24 cellular contexts compared by ENCODE assay signal in the genomic region with DNA sequence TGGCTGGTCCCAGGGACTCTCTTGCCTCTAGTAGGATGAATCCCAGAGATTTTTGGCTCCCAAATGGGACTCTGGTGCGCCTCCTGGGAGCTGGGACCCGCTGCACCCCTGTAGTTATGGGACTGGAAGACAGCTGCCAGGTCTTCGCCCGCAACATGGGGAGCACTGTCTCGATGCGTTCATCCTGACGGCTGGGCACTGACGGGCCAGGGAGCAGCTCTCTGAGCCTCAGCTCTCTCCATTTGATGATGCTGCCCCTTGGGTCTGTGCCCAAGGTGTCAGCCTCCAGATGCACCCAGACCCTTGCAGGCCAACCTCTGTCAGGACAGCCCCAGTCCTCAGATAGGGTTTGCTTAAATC. TPM values are rescaled to one million over a fixed set of nuclear protein-coding genes. Genes with fewer than 3 reads are reported as not detected.
DNase-seq lines count a peak whose midpoint lies in the region; ATAC-seq, FAIRE-seq and TF ChIP-seq lines count a peak whose summit lies in the region.
"Had no signal": no experiment of that assay in that cellular context is flagged by ENCODE, and none has a peak within 500 bp of the region (broad histone marks: within the 10 kb centered on the region; RNA-seq: fewer than 3 reads in every experiment).

No MANE protein-coding gene starts in this region.

- H3K23me2 ChIP-seq in H1 (ENCODE audit: low read depth, low read length): no peaks in the 10 kb centered on the region

- H3K9ac ChIP-seq in IMR-90 (ENCODE audit: low read depth, low read length) (no peak overlapping the region), H1 (replicated peaks in 1 of 4; ENCODE audit: extremely low read depth in 1 of 4, low read depth in 3 of 4, low read length in 3 of 4) (no peak overlapping the region; a peak in 1 of 7 replicates)
- H3K9ac ChIP-seq: BLaER1 treated with 17β-estradiol and CSF1 and Interleukin-3, amounts not matched to agents 10 nM and 100 nM had no signal

- no peak overlapping the region for H3K18ac ChIP-seq in IMR-90 (ENCODE audit: low read depth, low read length)
- peak overlapping the region; percentile 15; the same call in 1 of the 2 replicates for H3K18ac ChIP-seq in H1 (ENCODE audit: extremely low read depth, low read length)

- FAIRE-seq in H1 (lab: Jason Lieb, UNC): no peak
- FAIRE-seq: GM12891 had no signal

- dilution Hi-C loops in IMR-90 (cut with HindIII; ENCODE audit: low sequenced_read_pairs, unreplicated experiment): no loop called here

- TF ChIP-seq POLR2A in IMR-90 (IDR thresholded peaks at IDR 0.05; ENCODE audit: low read depth, low read length): no peak
- no peak for TF ChIP-seq POLR2A in H1 (IDR thresholded peaks at IDR 0.05; ENCODE audit: control extremely low read depth in 1 of 2, low read depth in 2 of 2, low read length in 2 of 2)
- TF ChIP-seq POLR2A in stomach (IDR thresholded peaks at IDR 0.05): no peak

- H3K27ac ChIP-seq in IMR-90 (ENCODE audit: insufficient read depth, low read length): no peak overlapping the region
- H3K27ac ChIP-seq in H1 (ENCODE audit: low read depth, low read length): no peak overlapping the region
- peak overlapping the region; percentile 76 for H3K27ac ChIP-seq in muscle layer of duodenum (ENCODE audit: low read length)
- peak overlapping the region in 4 of 5 donors; percentile 87 to 94 (median 90) for H3K27ac ChIP-seq in stomach
- no peak overlapping the region for H3K27ac ChIP-seq in effector memory CD4-positive, alpha-beta T cell (ENCODE audit: insufficient read depth, low read length, poor library complexity, severe bottlenecking)
- H3K27ac ChIP-seq: BLaER1 treated with 17β-estradiol and CSF1 and Interleukin-3, amounts not matched to agents 10 nM and 100 nM had no signal

- H3K27me3 ChIP-seq in IMR-90 (ENCODE audit: control insufficient read depth, insufficient read depth, low read length) (no peaks in the 10 kb centered on the region), H1 (replicated peaks in 1 of 4; ENCODE audit: control insufficient read depth in 3 of 4, extremely low read depth in 1 of 4, insufficient read depth in 3 of 4, low read length in 3 of 4) (no peaks in the 10 kb centered on the region), muscle layer of duodenum (ENCODE audit: low read depth, low read length) (no peaks in the 10 kb centered on the region), stomach (peaks cover 0 to 5% (median 0%) of the 10 kb centered on the region in 3 donors)
- peaks cover 2% of the 10 kb centered on the region for H3K27me3 ChIP-seq in effector memory CD4-positive, alpha-beta T cell (replicated peaks; ENCODE audit: control insufficient read depth, insufficient read depth, low read length, poor library complexity, severe bottlenecking)
- H3K27me3 ChIP-seq: ovary, testis had no signal

- H2AK5ac ChIP-seq in IMR-90 (ENCODE audit: low read depth, low read length): peak overlapping the region; percentile 51; the same call in 1 of the 2 replicates
- no peak overlapping the region; the same call in 1 of the 2 replicates for H2AK5ac ChIP-seq in H1 (ENCODE audit: low read depth, low read length)

- no peak for TF ChIP-seq CTCF in IMR-90 (conservative IDR thresholded peaks at IDR 0.05; ENCODE audit: low read depth, low read length)
- TF ChIP-seq CTCF in H1 (IDR thresholded peaks at IDR 0.05; ENCODE audit: control extremely low read depth in 1 of 3, insufficient read depth in 1 of 3, low read depth in 1 of 3, low read length in 3 of 3): no peak
- TF ChIP-seq CTCF in stomach (IDR thresholded peaks at IDR 0.05): no peak

- H2AFZ ChIP-seq in IMR-90 (replicated peaks; ENCODE audit: low read length, poor library complexity) (no peak overlapping the region), H1 (ENCODE audit: low read length) (no peak overlapping the region)

- H3K23ac ChIP-seq in IMR-90 (ENCODE audit: low read depth, low read length): no peak overlapping the region
- no peak overlapping the region for H3K23ac ChIP-seq in H1 (ENCODE audit: insufficient read length)

- H3K36me3 ChIP-seq in IMR-90 (ENCODE audit: control insufficient read depth, insufficient read depth, low read length): no peaks in the 10 kb centered on the region
- H3K36me3 ChIP-seq in H1 (ENCODE audit: control insufficient read depth in 2 of 4, insufficient read depth in 4 of 4, low read length in 3 of 4): no peaks in the 10 kb centered on the region
- H3K36me3 ChIP-seq in muscle layer of duodenum (ENCODE audit: control insufficient read depth in 1 of 2, insufficient read depth in 2 of 2, low read length in 2 of 2): no peaks in the 10 kb centered on the region
- H3K36me3 ChIP-seq in stomach: no peaks in the 10 kb centered on the region
- H3K36me3 ChIP-seq in effector memory CD4-positive, alpha-beta T cell (ENCODE audit: control insufficient read depth, insufficient read depth, low read length): no peaks in the 10 kb centered on the region
- H3K36me3 ChIP-seq: BLaER1 treated with 17β-estradiol and CSF1 and Interleukin-3, amounts not matched to agents 10 nM and 100 nM; ovary had no signal

- peaks cover 17% of the 10 kb centered on the region; the same call in 1 of the 2 replicates for H3K4me1 ChIP-seq in IMR-90 (ENCODE audit: control insufficient read depth, insufficient read depth, low read length)
- peaks cover 0 to 16% (median 10%) of the 10 kb centered on the region in 4 experiments; a peak in 6 of 7 replicates for H3K4me1 ChIP-seq in H1 (replicated peaks in 1 of 4; ENCODE audit: control insufficient read depth in 3 of 4, insufficient read depth in 4 of 4, low read length in 3 of 4)
- peaks cover 10 to 22% of the 10 kb centered on the region in 2 donors for H3K4me1 ChIP-seq in muscle layer of duodenum (ENCODE audit: control insufficient read depth in 1 of 2, insufficient read depth in 2 of 2, low read length in 2 of 2)
- peaks cover 22 to 52% (median 36%) of the 10 kb centered on the region in 4 donors for H3K4me1 ChIP-seq in stomach
- H3K4me1 ChIP-seq in effector memory CD4-positive, alpha-beta T cell (ENCODE audit: control insufficient read depth, insufficient read depth, low read length, poor library complexity, severe bottlenecking): no peaks in the 10 kb centered on the region

- H2BK20ac ChIP-seq in IMR-90 (ENCODE audit: low read depth, low read length) (peak overlapping the region; percentile 62), H1 (ENCODE audit: low read length) (no peak overlapping the region)

- H3K27me3 Mint-ChIP-seq in natural killer cell treated with Interleukin-12 subunit alpha and Interleukin-12 subunit beta and Interleukin-15 and Interleukin-18, amount 100 ng/mL, for 72 hours: peaks cover 7 to 13% of the 10 kb centered on the region in 2 donors

- H3K4me3 Mint-ChIP-seq in natural killer cell treated with Interleukin-12 subunit alpha and Interleukin-12 subunit beta and Interleukin-15 and Interleukin-18, amount 100 ng/mL, for 72 hours: no peak overlapping the region
- H3K4me3 Mint-ChIP-seq: dendritic cell treated with granulocyte-macrophage colony-stimulating factor and Interleukin-4, amounts not matched to agents 40 ng/mL and 50 ng/mL, for 4 days; HFFc6; stimulated activated memory B cell treated with anti-CD40 and anti-IgM and Interleukin-4, amounts not matched to agents 10 μg/mL and 1 μg/mL and 100 μg/mL, for 72 hours had no signal

- 100% methylated on average over 3 of the region's 8 CpGs; no CpG with 5 or more reads in 1 of the 2 experiments for WGBS in IMR-90 (ENCODE audit: extremely low coverage in 2 of 2, insufficient read length in 1 of 2), 2 experiments
- WGBS in H1 (ENCODE audit: extremely low coverage in 1 of 2, insufficient coverage in 1 of 2, insufficient read length in 1 of 2, insufficient replicate concordance in 2 of 2, low coverage in 1 of 2, low lambda C conversion rate in 2 of 2, missing lambda C conversion rate in 1 of 2), 2 experiments: 93% methylated on average over 8 of the region's 8 CpGs; no CpG with 5 or more reads in 1 of the 2 experiments
- 95 to 99% (median 97%) methylated on average over 8 of the region's 8 CpGs for WGBS in stomach, 5 donors

- H2BK5ac ChIP-seq in IMR-90 (ENCODE audit: low read depth, low read length, poor library complexity, severe bottlenecking): no peak overlapping the region
- H2BK5ac ChIP-seq in H1 (ENCODE audit: low read depth, low read length): peak overlapping the region; percentile 92; the same call in 1 of the 2 replicates

- H3K9me3 ChIP-seq in IMR-90 (ENCODE audit: control insufficient read depth, insufficient read depth, low read length): no peaks in the 10 kb centered on the region
- no peaks in the 10 kb centered on the region for H3K9me3 ChIP-seq in H1 (ENCODE audit: insufficient read depth in 2 of 2, low read depth in 1 of 2, low read length in 1 of 2)
- no peaks in the 10 kb centered on the region for H3K9me3 ChIP-seq in muscle layer of duodenum (ENCODE audit: control insufficient read depth in 1 of 2, low read length in 2 of 2)
- H3K9me3 ChIP-seq in stomach: no peaks in the 10 kb centered on the region
- no peaks in the 10 kb centered on the region for H3K9me3 ChIP-seq in effector memory CD4-positive, alpha-beta T cell (ENCODE audit: control insufficient read depth, low read length)
- H3K9me3 ChIP-seq: BLaER1 treated with 17β-estradiol and CSF1 and Interleukin-3, amounts not matched to agents 10 nM and 100 nM; ovary; testis had no signal

- H4K5ac ChIP-seq in IMR-90 (ENCODE audit: low read depth, low read length) (no peak overlapping the region), H1 (ENCODE audit: insufficient read length, low read depth, low read length) (no peak overlapping the region)

- H2BK120ac ChIP-seq in IMR-90 (ENCODE audit: low read depth, low read length) (peak overlapping the region; percentile 86), H1 (replicated peaks; ENCODE audit: low read depth, low read length) (no peak overlapping the region)

- H3K4me1 Mint-ChIP-seq in natural killer cell treated with Interleukin-12 subunit alpha and Interleukin-12 subunit beta and Interleukin-15 and Interleukin-18, amount 100 ng/mL, for 72 hours (ENCODE audit: low read depth in 2 of 2): peaks cover 0 to 2% of the 10 kb centered on the region in 2 donors

- 0 out of 2 replicates have a peak overlapping the region, but pooled peaks have one; percentile 29 for H2BK12ac ChIP-seq in H1 (ENCODE audit: low read depth, low read length)

- CTCF ChIA-PET in IMR-90 (lab: Yijun Ruan, JAX): no interaction called here
- CTCF ChIA-PET in H1 (lab: Charles Lee; ENCODE audit: partially characterized antibody): interaction anchor here (0.6 to 3.3 kb wide), 11 partner anchors 9 to 262 kb away, joined by 3 to 17 read pairs (median 4); no protein-coding TSS in a partner anchor

- no peaks in the 10 kb centered on the region for H3K36me3 Mint-ChIP-seq in natural killer cell treated with Interleukin-12 subunit alpha and Interleukin-12 subunit beta and Interleukin-15 and Interleukin-18, amount 100 ng/mL, for 72 hours
- H3K36me3 Mint-ChIP-seq: stimulated activated memory B cell treated with anti-CD40 and anti-IgM and Interleukin-4, amounts not matched to agents 10 μg/mL and 1 μg/mL and 100 μg/mL, for 72 hours had no signal

- H3K79me2 ChIP-seq in H1 (ENCODE audit: control insufficient read depth in 1 of 2, insufficient read depth in 2 of 2, low read length in 2 of 2): no peaks in the 10 kb centered on the region

- no peaks in the 10 kb centered on the region for H4K20me1 ChIP-seq in IMR-90 (ENCODE audit: insufficient read depth, low read length)
- no peaks in the 10 kb centered on the region for H4K20me1 ChIP-seq in H1 (replicated peaks in 1 of 2; ENCODE audit: control insufficient read depth in 1 of 2, insufficient read depth in 2 of 2, low read length in 2 of 2)

- H3K14ac ChIP-seq in IMR-90 (replicated peaks; ENCODE audit: low read depth, low read length): no peak overlapping the region
- no peak overlapping the region for H3K14ac ChIP-seq in H1 (ENCODE audit: insufficient read length)

- in situ Hi-C loops in IMR-90 (cut with MboI; ENCODE audit: low sequenced_read_pairs): no loop called here

- H3K4me2 ChIP-seq in IMR-90 (ENCODE audit: low read depth, low read length): no peak overlapping the region
- H3K4me2 ChIP-seq in H1 (ENCODE audit: insufficient read depth in 1 of 2, low read depth in 2 of 2, low read length in 2 of 2): no peak overlapping the region
- H3K4me2 ChIP-seq: BLaER1 treated with 17β-estradiol and CSF1 and Interleukin-3, amounts not matched to agents 10 nM and 100 nM had no signal

- H2BK15ac ChIP-seq in IMR-90 (ENCODE audit: low read depth, low read length): no peak overlapping the region; the same call in 2 of the 3 replicates
- H2BK15ac ChIP-seq in H1 (ENCODE audit: low read length): 0 out of 2 replicates have a peak overlapping the region, but pooled peaks have one; percentile 12

- no peak overlapping the region for H2AK9ac ChIP-seq in IMR-90 (replicated peaks; ENCODE audit: low read depth, low read length, poor library complexity)

- H3K4me3 ChIP-seq in IMR-90 (ENCODE audit: insufficient read depth, low read depth, low read length): no peak overlapping the region
- no peak overlapping the region for H3K4me3 ChIP-seq in H1 (ENCODE audit: extremely low read depth in 1 of 4, insufficient read depth in 2 of 4, low read depth in 3 of 4, low read length in 4 of 4)
- no peak overlapping the region for H3K4me3 ChIP-seq in muscle layer of duodenum (ENCODE audit: low read depth in 1 of 2, low read length in 2 of 2)
- H3K4me3 ChIP-seq in stomach: no peak overlapping the region
- no peak overlapping the region for H3K4me3 ChIP-seq in effector memory CD4-positive, alpha-beta T cell (ENCODE audit: insufficient read depth, low read depth, low read length, poor library complexity, severe bottlenecking)
- H3K4me3 ChIP-seq: BLaER1 treated with 17β-estradiol and CSF1 and Interleukin-3, amounts not matched to agents 10 nM and 100 nM; lung; ovary had no signal

- no peaks in the 10 kb centered on the region for H3K79me1 ChIP-seq in IMR-90 (ENCODE audit: low read depth in 1 of 2, low read length in 2 of 2)
- no peaks in the 10 kb centered on the region for H3K79me1 ChIP-seq in H1 (ENCODE audit: low read depth, low read length)

- peak overlapping the region; percentile 23; the same call in 1 of the 2 replicates for H3K4ac ChIP-seq in IMR-90 (ENCODE audit: low read depth, low read length)
- no peak overlapping the region for H3K4ac ChIP-seq in H1 (replicated peaks; ENCODE audit: insufficient read length, low read depth, low read length)

- H4K91ac ChIP-seq in IMR-90 (ENCODE audit: insufficient read depth, low read depth, low read length) (no peak overlapping the region), H1 (replicated peaks; ENCODE audit: insufficient read length, low read length) (peak overlapping the region; percentile 14)

- TF ChIP-seq RAD21 in IMR-90 (IDR thresholded peaks at IDR 0.05; ENCODE audit: low read length) (no peak), H1 (IDR thresholded peaks at IDR 0.05 in 1 of 2, conservative IDR thresholded peaks at IDR 0.05 in 1 of 2; ENCODE audit: low read depth in 2 of 2, low read length in 2 of 2) (no peak)

- POLR2A ChIA-PET in IMR-90 (lab: Charles Lee; ENCODE audit: unreplicated experiment) (no interaction called here), H1 (lab: Charles Lee; ENCODE audit: partially characterized antibody) (interaction anchor here (0.5 to 1.9 kb wide), 5 partner anchors 9 to 263 kb away, joined by 3 to 6 read pairs (median 4); no protein-coding TSS in a partner anchor)

- peaks cover 3% of the 10 kb centered on the region; the same call in 1 of the 2 replicates for H3K9me1 ChIP-seq in IMR-90 (ENCODE audit: insufficient read depth, low read length)

- H3K9me3 Mint-ChIP-seq in natural killer cell treated with Interleukin-12 subunit alpha and Interleukin-12 subunit beta and Interleukin-15 and Interleukin-18, amount 100 ng/mL, for 72 hours: no peaks in the 10 kb centered on the region
- H3K9me3 Mint-ChIP-seq: dendritic cell treated with granulocyte-macrophage colony-stimulating factor and Interleukin-4, amounts not matched to agents 40 ng/mL and 50 ng/mL, for 4 days; HFFc6; stimulated activated memory B cell treated with anti-CD40 and anti-IgM and Interleukin-4, amounts not matched to agents 10 μg/mL and 1 μg/mL and 100 μg/mL, for 72 hours had no signal

- H4K8ac ChIP-seq in IMR-90 (ENCODE audit: low read depth in 2 of 2, low read length in 2 of 2) (no peak overlapping the region), H1 (ENCODE audit: extremely low read depth, insufficient read depth, low read length) (no peak overlapping the region)

- intact Hi-C loops in IMR-90 (cut with micrococcal nuclease): no loop called here
- intact Hi-C loops in stomach (cut with DNase I; ENCODE audit: low total_unique reads): no loop called here

- no peak for TF ChIP-seq EP300 in H1 (IDR thresholded peaks at IDR 0.05; ENCODE audit: borderline replicate concordance in 1 of 2, low read depth in 2 of 2, low read length in 2 of 2)
- no peak for TF ChIP-seq EP300 in stomach (IDR thresholded peaks at IDR 0.05)

- no peak overlapping the region for H3K27ac Mint-ChIP-seq in natural killer cell treated with Interleukin-12 subunit alpha and Interleukin-12 subunit beta and Interleukin-15 and Interleukin-18, amount 100 ng/mL, for 72 hours
- H3K27ac Mint-ChIP-seq: HFFc6; stimulated activated memory B cell treated with anti-CD40 and anti-IgM and Interleukin-4, amounts not matched to agents 10 μg/mL and 1 μg/mL and 100 μg/mL, for 72 hours had no signal

- DNase-seq in IMR-90: no peak
- DNase-seq in H1 (ENCODE audit: low read depth in 1 of 2, low spot score in 2 of 2): no peak
- peak; percentile 21 for DNase-seq in stomach
- DNase-seq in medulla oblongata (ENCODE audit: extremely low spot score): no peak
- no peak for DNase-seq in natural killer cell treated with Interleukin-12 subunit alpha and Interleukin-12 subunit beta and Interleukin-15 and Interleukin-18, amount 100 ng/mL, for 72 hours (ENCODE audit: low spot score)
- DNase-seq in effector memory CD4-positive, alpha-beta T cell: no peak
- DNase-seq: activated CD4-positive, alpha-beta T cell treated with anti-CD3 and anti-CD28 coated beads, Interleukin-2, amount 50 U/mL, for 48 hours; activated CD4-positive, CD25-positive, alpha-beta regulatory T cell; HFFc6; hippocampal formation; Karpas-422; NCI-H2029; NCI-H226; NCI-H774; stimulated activated CD4-positive, alpha-beta T cell treated with anti-CD3 and anti-CD28 coated beads, Interleukin-1b, Interleukin-23, amount 100 ng/mL, for 48 hours; SW 1271; testis had no signal

- H3K56ac ChIP-seq in IMR-90 (ENCODE audit: extremely low read depth, insufficient read depth, low read length): no peak overlapping the region
- no peak overlapping the region for H3K56ac ChIP-seq in H1 (replicated peaks; ENCODE audit: insufficient read length, low read depth, low read length)

- ATAC-seq in IMR-90 (ENCODE audit: low read depth): no peak
- no peak for ATAC-seq in natural killer cell treated with Interleukin-12 subunit alpha and Interleukin-12 subunit beta and Interleukin-15 and Interleukin-18, amount 100 ng/mL, for 72 hours
- ATAC-seq: stimulated activated memory B cell treated with anti-CD40 and anti-IgM and Interleukin-4, amounts not matched to agents 10 μg/mL and 1 μg/mL and 100 μg/mL, for 72 hours had no signal

- BruUV-seq in IMR-90 (replicated peaks; lab: Mats Ljungman, UMichigan): no TSS peak

RNA-seq across cellular contexts. Expression of gene ARMC9, which starts 9.3 kb away (rescaled TPM):
- total RNA-seq in IMR-90 (2012; rRNA removed): 39.4 and 46.6 TPM in 2 replicates
- polyA plus RNA-seq in IMR-90 (2012; rRNA removed): 33.6 and 36.0 TPM in 2 replicates
- 29.9 and 42.2 TPM in 2 replicates for polyA plus RNA-seq in IMR-90 (2012; cell fraction: cytosol; rRNA removed)
- polyA plus RNA-seq in IMR-90 (2012; cell fraction: nucleus; rRNA removed; ENCODE audit: low replicate concordance): 46.6 and 56.9 TPM in 2 replicates
- 33.0 and 36.1 TPM in 2 replicates for total RNA-seq in H1 (2021; fragmentation: NEBNext Ultra II Directional; extraction: Animal tissue kit (Norgen Biotek cat#: 25700))
- polyA plus RNA-seq in H1 (2011; rRNA removed): 17.6 and 23.2 TPM in 2 replicates
- 33.4 TPM for polyA plus RNA-seq in H1 (2011; cell fraction: cytosol; rRNA removed)
- polyA plus RNA-seq in H1 (2011; cell fraction: nucleus; rRNA removed): 36.4 TPM
- 21.9 to 31.6 TPM (median 26.4 TPM) in 4 replicates for polyA plus RNA-seq in H1 (2012, experiment 1 of 2)
- polyA plus RNA-seq in H1 (2012, experiment 2 of 2): 10.4 TPM
- 18.3 TPM for polyA plus RNA-seq in H1 (2013, experiment 1 of 2)
- polyA plus RNA-seq in H1 (2013, experiment 2 of 2): 18.4 TPM
- 65.7 and 72.1 TPM in 2 replicates for polyA minus RNA-seq in H1 (2011; rRNA and poly(A)+ RNA removed)
- 23.5 TPM for polyA minus RNA-seq in H1 (2011; cell fraction: cytosol; rRNA and poly(A)+ RNA removed)
- polyA minus RNA-seq in H1 (2011; cell fraction: nucleus; rRNA and poly(A)+ RNA removed): 48.2 TPM
- total RNA-seq in stomach: 100 to 1,000 TPM in 1 of 5 donors, 10 to 100 TPM in 3, 1 to 10 TPM in 1; 4.6 to 114 (median 45.5) TPM
- polyA plus RNA-seq in stomach: 1 to 10 TPM; 4.5 to 4.9 (median 4.7) TPM
- 1 to 10 TPM; 2.5 to 4.8 TPM for total RNA-seq in natural killer cell treated with Interleukin-12 subunit alpha and Interleukin-12 subunit beta and Interleukin-15 and Interleukin-18, amount 100 ng/mL, for 72 hours

Comparison
In these comparisons a context has a peak if more than half of its experiments do, and no peak if none do; other contexts are left out.
1. H3K27ac ChIP-seq: peak in muscle layer of duodenum (single experiment) and stomach (4 of 5); none in IMR-90 (single experiment), H1 (single experiment) and effector memory CD4-positive, alpha-beta T cell (single experiment).